In the genomic region with DNA sequence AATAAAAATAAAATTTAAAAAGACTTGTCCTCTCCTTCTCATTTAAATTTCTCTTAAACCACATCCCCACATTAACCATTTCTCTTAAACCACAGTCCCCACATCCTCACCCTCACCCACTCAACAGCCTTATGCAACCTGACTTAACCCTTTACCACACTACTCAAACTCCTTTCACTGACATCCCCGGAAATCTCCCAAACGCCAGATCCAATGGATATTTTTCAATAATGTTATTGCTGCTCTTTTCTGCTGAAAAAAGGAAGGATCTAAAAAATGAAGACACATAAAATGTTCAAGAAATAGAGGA, we compare ENCODE assay signal across 1 cellular context.
A peak's percentile ranks its signal among the peaks of the same experiment; 100 is the strongest.
TF ChIP-seq lines count a peak whose summit lies in the region.

No MANE protein-coding gene starts in this region.

TF ChIP-seq in GM12878, 131 proteins besides CTCF, POLR2A, EP300 and RAD21:
- TF ChIP-seq RUNX3 (IDR thresholded peaks at IDR 0.05; ENCODE audit: low read length) (peak; percentile 83), NR2C1 (IDR thresholded peaks at IDR 0.05) (no peak)
